In the genomic region with DNA sequence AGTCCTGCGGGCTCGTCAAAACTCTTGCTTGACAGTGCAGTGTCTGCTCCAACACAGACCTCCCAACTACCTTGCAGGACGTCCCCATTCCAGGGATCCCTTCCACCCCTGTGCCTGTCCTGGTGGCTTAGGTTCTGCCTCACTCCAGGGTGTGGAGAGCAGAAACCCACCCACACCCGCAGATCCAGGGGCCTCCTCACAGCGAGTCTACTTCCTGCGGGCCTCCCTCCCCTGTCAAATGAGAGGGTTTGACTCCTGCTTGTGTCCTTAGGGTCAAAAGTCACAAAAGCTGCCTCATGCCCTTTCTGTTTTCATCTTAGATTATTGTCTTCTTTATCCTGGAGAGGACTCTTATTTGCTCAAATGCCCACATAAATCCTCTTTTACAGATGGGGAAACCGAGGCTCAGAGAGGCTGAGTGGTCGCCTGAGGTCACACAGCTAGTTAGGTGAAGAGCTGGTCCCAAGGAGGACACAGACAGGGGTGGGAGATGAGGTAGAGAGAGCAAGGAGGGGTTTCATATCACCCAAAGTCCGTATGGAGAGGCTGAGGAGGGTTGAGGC, we compare ENCODE assay signal across 14 cellular contexts.
DNase-seq lines count a peak whose midpoint lies in the region; TF ChIP-seq lines count a peak whose summit lies in the region.
"Had no signal": no experiment of that assay in that cellular context is flagged by ENCODE, and none has a peak within 500 bp of the region (broad histone marks: within the 10 kb centered on the region; RNA-seq: fewer than 3 reads in every experiment).

No MANE protein-coding gene starts in this region.

- TF ChIP-seq POLR2A in esophagus squamous epithelium (IDR thresholded peaks at IDR 0.05), result no peak

- TF ChIP-seq CTCF in esophagus squamous epithelium (IDR thresholded peaks at IDR 0.05), result no peak

- H3K4me2 ChIP-seq in trophoblast cell (ENCODE audit: low read length), result no peak overlapping the region

- intact Hi-C loops in esophagus squamous epithelium (cut with DNase I), result no loop called here

- 63 to 66% methylated on average over 4 to 6 of the region's 9 CpGs for WGBS in esophagus squamous epithelium, 2 donors
- no CpG with 5 or more reads among the region's 9 CpGs for WGBS in trophoblast cell (ENCODE audit: extremely low coverage, insufficient coverage, insufficient read length)

- no peak overlapping the region for H3K18ac ChIP-seq in trophoblast cell (ENCODE audit: low read length)

- H3K4me1 ChIP-seq in esophagus squamous epithelium (peaks cover 19 to 51% (median 33%) of the 10 kb centered on the region in 3 donors), trophoblast cell (ENCODE audit: control insufficient read depth in 1 of 2, insufficient read depth in 2 of 2, low read length in 2 of 2) (peaks cover 12 to 28% of the 10 kb centered on the region in 2 experiments)

- no peak overlapping the region for H2BK5ac ChIP-seq in trophoblast cell (ENCODE audit: low read depth, low read length, poor library complexity)

- no peak overlapping the region for H4K8ac ChIP-seq in trophoblast cell (ENCODE audit: low read depth, low read length)

- no peak overlapping the region for H2BK120ac ChIP-seq in trophoblast cell (ENCODE audit: insufficient read depth, low read length, poor library complexity)

- H3K36me3 ChIP-seq in esophagus squamous epithelium (no peaks in the 10 kb centered on the region), trophoblast cell (ENCODE audit: control insufficient read depth in 1 of 2, insufficient read depth in 2 of 2, low read length in 2 of 2) (no peaks in the 10 kb centered on the region)
- H3K36me3 ChIP-seq: colonic mucosa had no signal

- no peak overlapping the region for H2AK5ac ChIP-seq in trophoblast cell (ENCODE audit: low read length)

- peak overlapping the region; percentile 81 to 88 (median 85) for H3K27ac ChIP-seq in esophagus squamous epithelium
- no peak overlapping the region for H3K27ac ChIP-seq in trophoblast cell (ENCODE audit: low read depth, low read length)
- H3K27ac ChIP-seq: colonic mucosa had no signal

- H3K14ac ChIP-seq in trophoblast cell (ENCODE audit: low read length), result no peak overlapping the region

- no peak overlapping the region for H2AFZ ChIP-seq in trophoblast cell (ENCODE audit: insufficient read depth, low read length, poor library complexity)

- H3K27me3 ChIP-seq in esophagus squamous epithelium (no peaks in the 10 kb centered on the region), trophoblast cell (ENCODE audit: insufficient read depth, low read length) (no peaks in the 10 kb centered on the region)
- H3K27me3 ChIP-seq: colonic mucosa had no signal

- peak overlapping the region; percentile 32 for H2BK12ac ChIP-seq in trophoblast cell (ENCODE audit: low read length)

- no peaks in the 10 kb centered on the region for H3K79me2 ChIP-seq in trophoblast cell (ENCODE audit: control insufficient read depth, insufficient read depth, low read length, poor library complexity)

- H3K4me3 ChIP-seq in esophagus squamous epithelium (no peak overlapping the region), trophoblast cell (ENCODE audit: low read depth, low read length) (no peak overlapping the region)
- H3K4me3 ChIP-seq: colonic mucosa had no signal

- H3K9me3 ChIP-seq in esophagus squamous epithelium, result no peaks in the 10 kb centered on the region
- H3K9me3 ChIP-seq in trophoblast cell (ENCODE audit: insufficient read depth, low read depth, low read length), result no peaks in the 10 kb centered on the region
- H3K9me3 ChIP-seq: colonic mucosa had no signal

- no peak overlapping the region for H3K23ac ChIP-seq in trophoblast cell (ENCODE audit: low read length)

- H3K79me1 ChIP-seq in trophoblast cell (ENCODE audit: low read length), result no peaks in the 10 kb centered on the region

- peak; percentile 0 for DNase-seq in stimulated activated CD4-positive, alpha-beta T cell treated with anti-CD3 and anti-CD28 coated beads, Interleukin-15, amount 100 ng/mL, for 24 hours
- DNase-seq in stimulated activated CD4-positive, alpha-beta T cell treated with anti-CD3 and anti-CD28 coated beads, Interleukin-1b, Interleukin-23, amount 100 ng/mL, for 48 hours, result no peak
- DNase-seq in esophagus squamous epithelium (lab: John Stamatoyannopoulos, UW), result no peak
- DNase-seq in trophoblast cell, result no peak
- no peak for DNase-seq in HUDEP-2 (lab: John Stamatoyannopoulos, UW; ENCODE audit: unreplicated experiment in 76 of 76)
- no peak for DNase-seq in DMS 273 (lab: John Stamatoyannopoulos, UW; ENCODE audit: unreplicated experiment)
- no peak for DNase-seq in CD1c-positive myeloid dendritic cell (ENCODE audit: extremely low spot score)
- DNase-seq: immature natural killer cell; midbrain; NCI-H146; NCI-H226; small intestine; stimulated activated naive CD4-positive, alpha-beta T cell treated with Interleukin-2 at 50 U/mL for 16 hours had no signal

- no peak overlapping the region for H4K12ac ChIP-seq in trophoblast cell (ENCODE audit: low read depth, low read length)

- H3K4ac ChIP-seq in trophoblast cell (ENCODE audit: low read depth, low read length), result no peak overlapping the region

- no peak overlapping the region for H4K91ac ChIP-seq in trophoblast cell (ENCODE audit: low read depth, low read length)

- no peak overlapping the region for H3K9ac ChIP-seq in trophoblast cell (ENCODE audit: low read length)
